Comparison of ENCODE assay signal across 23 cellular contexts in genomic region chr13:30423891-30424290, GRCh38. TPM values are rescaled to one million over a fixed set of nuclear protein-coding genes. Genes with fewer than 3 reads are reported as not detected.
DNase-seq lines count a peak whose midpoint lies in the region; ATAC-seq, FAIRE-seq and TF ChIP-seq lines count a peak whose summit lies in the region.
"Had no signal": no experiment of that assay in that cellular context is flagged by ENCODE, and none has a peak within 500 bp of the region (broad histone marks: within the 10 kb centered on the region; RNA-seq: fewer than 3 reads in every experiment).

No MANE protein-coding gene starts in this region.

- CTCF ChIA-PET in HepG2 (lab: Yijun Ruan, JAX; ENCODE audit: low intra/inter-chr PET ratio, low total read pairs), result no interaction called here
- CTCF ChIA-PET in Panc1 (lab: Charles Lee), result interaction anchor here (0.5 kb wide), 1 partner anchor 442 kb away, joined by 3 read pairs; no protein-coding TSS in a partner anchor

- peaks cover 17% of the 10 kb centered on the region for H3K4me1 ChIP-seq in HepG2 (ENCODE audit: insufficient read depth, low read length)
- H3K4me1 ChIP-seq in right lobe of liver, result peaks cover 0 to 7% (median 2%) of the 10 kb centered on the region in 4 donors
- H3K4me1 ChIP-seq in Panc1 (ENCODE audit: control insufficient read depth, insufficient read depth, low read length), result peaks cover 5% of the 10 kb centered on the region

- ATAC-seq in HepG2 (peak; percentile 36; the same call in 2 of the 3 replicates), right lobe of liver (no peak), Panc1 (no peak), GM21423 (IDR thresholded peaks at IDR 0.05; ENCODE audit: unreplicated experiment) (no peak)

- no peaks in the 10 kb centered on the region for H4K20me1 ChIP-seq in HepG2 (ENCODE audit: insufficient read depth, low read length)

- WGBS in HepG2 (ENCODE audit: low lambda C conversion rate), result 10% methylated on average over 3 of the region's 3 CpGs
- WGBS in right lobe of liver (ENCODE audit: insufficient coverage, low coverage, low lambda C conversion rate, missing lambda C conversion rate), result 67% methylated on average over 1 of the region's 3 CpGs

- no peaks in the 10 kb centered on the region for H3K36me3 ChIP-seq in HepG2 (replicated peaks in 1 of 2; ENCODE audit: control insufficient read depth in 1 of 2, insufficient read depth in 2 of 2, low read length in 2 of 2)
- H3K36me3 ChIP-seq in right lobe of liver, result no peaks in the 10 kb centered on the region
- H3K36me3 ChIP-seq in Panc1 (ENCODE audit: control insufficient read depth, insufficient read depth, low read length), result no peaks in the 10 kb centered on the region
- H3K36me3 ChIP-seq in WERI-Rb-1, result no peaks in the 10 kb centered on the region
- H3K36me3 ChIP-seq: Peyer's patch had no signal

- H3K4me3 ChIP-seq in HepG2 (replicated peaks in 1 of 3; ENCODE audit: insufficient read depth in 1 of 3, low read depth in 2 of 3, low read length in 3 of 3) (no peak overlapping the region), right lobe of liver (no peak overlapping the region), Panc1 (ENCODE audit: low read depth in 2 of 2, low read length in 2 of 2) (no peak overlapping the region), WERI-Rb-1 (ENCODE audit: low read depth, low read length) (no peak overlapping the region)
- H3K4me3 ChIP-seq: Peyer's patch had no signal

- H3K9ac ChIP-seq in HepG2 (ENCODE audit: insufficient read depth, low read depth, low read length), result no peak overlapping the region
- H3K9ac ChIP-seq: SK-N-SH had no signal

- DNase-seq in HepG2 (ENCODE audit: low spot score) (no peak), right lobe of liver (no peak), Panc1 (ENCODE audit: low read depth, low spot score) (no peak), NCI-H1417 (lab: John Stamatoyannopoulos, UW) (no peak), HuH-7.5 (ENCODE audit: low spot score) (no peak), WERI-Rb-1 (no peak)
- DNase-seq: C1 segment of cervical spinal cord; CD8-positive, alpha-beta memory T cell; DMS79 treated with DMSO at 0.1 percent for 48 hours; NCI-H1092 treated with DMSO at 0.1 percent for 48 hours; NCI-H146; NCI-H2029; NCI-H526 treated with DMSO at 0.1 percent for 48 hours; Peyer's patch; SIG-M5; SK-N-SH had no signal

- TF ChIP-seq EP300 in HepG2 (IDR thresholded peaks at IDR 0.05; ENCODE audit: low read depth in 2 of 2, low read length in 2 of 2) (no peak), HepG2 (CRISPR knock-in tag; IDR thresholded peaks at IDR 0.05; ENCODE audit: borderline replicate concordance) (no peak)

- no peak for TF ChIP-seq RAD21 in HepG2 (CRISPR knock-in tag; IDR thresholded peaks at IDR 0.05)

- H3K4me2 ChIP-seq in HepG2 (ENCODE audit: low read depth, low read length), result no peak overlapping the region
- H3K4me2 ChIP-seq: SK-N-SH had no signal

- no peak overlapping the region for H3K27ac Mint-ChIP-seq in nephron
- H3K27ac Mint-ChIP-seq: CD8-positive, alpha-beta memory T cell had no signal

- H3K36me3 Mint-ChIP-seq in nephron (ENCODE audit: low read depth), result no peaks in the 10 kb centered on the region
- H3K36me3 Mint-ChIP-seq: CD8-positive, alpha-beta memory T cell had no signal

- H3K9me3 ChIP-seq in HepG2 (ENCODE audit: low read length) (no peaks in the 10 kb centered on the region), right lobe of liver (no peaks in the 10 kb centered on the region), Panc1 (ENCODE audit: control insufficient read depth, insufficient read depth, low read depth, low read length) (no peaks in the 10 kb centered on the region), WERI-Rb-1 (ENCODE audit: severe bottlenecking) (no peaks in the 10 kb centered on the region)
- H3K9me3 ChIP-seq: Peyer's patch, SK-N-SH had no signal

- H2AFZ ChIP-seq in HepG2 (ENCODE audit: low read length), result no peak overlapping the region

- H3K9me3 Mint-ChIP-seq in nephron, result no peaks in the 10 kb centered on the region
- H3K9me3 Mint-ChIP-seq: CD8-positive, alpha-beta memory T cell had no signal

- no peaks in the 10 kb centered on the region for H3K79me2 ChIP-seq in HepG2 (ENCODE audit: insufficient read depth, low read length)

- POLR2A ChIA-PET in HepG2 (lab: Yijun Ruan, JAX), result no interaction called here
- POLR2A ChIA-PET in Panc1 (lab: Charles Lee), result interaction anchor here (0.5 to 0.6 kb wide), 2 partner anchors 61 to 381 kb away, joined by 3 read pairs; no protein-coding TSS in a partner anchor

- TF ChIP-seq POLR2A in HepG2 (IDR thresholded peaks at IDR 0.05; ENCODE audit: insufficient read depth in 1 of 2, low read depth in 2 of 2, low read length in 2 of 2) (no peak), right lobe of liver (IDR thresholded peaks at IDR 0.05) (no peak)

- peaks cover 35% of the 10 kb centered on the region for H3K27me3 Mint-ChIP-seq in nephron (ENCODE audit: low read depth)
- H3K27me3 Mint-ChIP-seq: CD8-positive, alpha-beta memory T cell had no signal

- H3K4me1 Mint-ChIP-seq in nephron, result peaks cover 18% of the 10 kb centered on the region

- intact Hi-C loops in HepG2 (cut with micrococcal nuclease; ENCODE audit: unreplicated experiment), result no loop called here
- intact Hi-C loops in right lobe of liver (cut with DNase I), result no loop called here
- intact Hi-C loops in Panc1 (cut with micrococcal nuclease; ENCODE audit: unreplicated experiment), result no loop called here

- H3K4me3 Mint-ChIP-seq in nephron, result peak overlapping the region; percentile 32 to 59 (median 38)

- H3K27me3 ChIP-seq in HepG2 (ENCODE audit: control insufficient read depth in 1 of 2, insufficient read depth in 2 of 2, low read length in 2 of 2) (peaks cover 7 to 56% of the 10 kb centered on the region in 2 experiments; a peak in 4 of 5 replicates), right lobe of liver (no peaks in the 10 kb centered on the region), Panc1 (ENCODE audit: control insufficient read depth, insufficient read depth, low read length) (no peaks in the 10 kb centered on the region), WERI-Rb-1 (ENCODE audit: insufficient read depth, low read depth, severe bottlenecking) (no peaks in the 10 kb centered on the region)
- H3K27me3 ChIP-seq: Peyer's patch had no signal

- in situ Hi-C loops in HepG2 (cut with HindIII; ENCODE audit: extremely low pct_ligation_motif_present, low pct_unique_long_range_greater_than_20kb) (no loop called here), Panc1 (cut with HindIII; ENCODE audit: low pct_unique_long_range_greater_than_20kb, low sequenced_read_pairs) (no loop called here)

- BruUV-seq in HepG2 (replicated peaks; lab: Mats Ljungman, UMichigan), result no TSS peak
- no TSS peak for BruUV-seq in Panc1 (replicated peaks; lab: Mats Ljungman, UMichigan)

- FAIRE-seq in HepG2 (lab: Jason Lieb, UNC), result no peak
- FAIRE-seq: GM19239, H54 had no signal

- TF ChIP-seq CTCF in HepG2 (CRISPR knock-in tag; IDR thresholded peaks at IDR 0.05), result no peak
- TF ChIP-seq CTCF in right lobe of liver (IDR thresholded peaks at IDR 0.05), result no peak
- TF ChIP-seq CTCF in Panc1 (IDR thresholded peaks at IDR 0.05), result no peak
- TF ChIP-seq CTCF in nephron (IDR thresholded peaks at IDR 0.05; ENCODE audit: unreplicated experiment in 3 of 3), result no peak
- TF ChIP-seq CTCF in WERI-Rb-1 (IDR thresholded peaks at IDR 0.05; ENCODE audit: low read depth, low read length), result no peak

- no peak overlapping the region for H3K27ac ChIP-seq in HepG2 (ENCODE audit: extremely low read length, insufficient read depth, low read length)
- no peak overlapping the region for H3K27ac ChIP-seq in right lobe of liver
- peak overlapping the region; percentile 17; the same call in 1 of the 2 replicates for H3K27ac ChIP-seq in Panc1 (ENCODE audit: low read length)
- no peak overlapping the region for H3K27ac ChIP-seq in WERI-Rb-1
- H3K27ac ChIP-seq: 22Rv1, Peyer's patch had no signal

RNA-seq across cellular contexts. Expression of gene UBE2L5, which starts 1.6 kb away (rescaled TPM):
- total RNA-seq in HepG2 (2016; rRNA removed; fragmentation: Illumina TruSeq; extraction: Trizol) (0.13 and 0.22 TPM in 2 replicates), right lobe of liver (not detected), Panc1 (2021; ENCODE audit: unreplicated experiment) (not detected)
- not detected in 2 replicates for total RNA-seq in HepG2 (2016; cell fraction: cytosol; rRNA removed; fragmentation: Illumina TruSeq; extraction: Trizol; ENCODE audit: low read depth)
- total RNA-seq in HepG2 (2016; cell fraction: insoluble cytoplasmic fraction; rRNA removed; fragmentation: Illumina TruSeq; extraction: Trizol), result not detected in 2 replicates
- not detected in 2 replicates for total RNA-seq in HepG2 (2016; cell fraction: membrane; rRNA removed; fragmentation: Illumina TruSeq; extraction: Trizol)
- not detected in 2 replicates for total RNA-seq in HepG2 (2016; cell fraction: nucleus; rRNA removed; fragmentation: Illumina TruSeq; extraction: Trizol)
- polyA plus RNA-seq in HepG2 (2011; rRNA removed), result not detected in 2 replicates
- not detected in 2 replicates for polyA plus RNA-seq in HepG2 (2011; cell fraction: cytosol; rRNA removed)
- not detected in 2 replicates for polyA plus RNA-seq in HepG2 (2011; cell fraction: nucleus; rRNA removed)
- polyA plus RNA-seq in HepG2 (2012), result 0.43 and 3.2 TPM in 2 replicates
- polyA plus RNA-seq in HepG2 (2016; cell fraction: cytosol; fragmentation: Illumina TruSeq; extraction: Trizol; ENCODE audit: low read depth), result not detected in 2 replicates
- 1.0 TPM in 1 of 2 replicates, not detected in the other for polyA plus RNA-seq in HepG2 (2016; cell fraction: insoluble cytoplasmic fraction; fragmentation: Illumina TruSeq; extraction: Trizol; ENCODE audit: low read depth)
- not detected in 2 replicates for polyA plus RNA-seq in HepG2 (2016; cell fraction: membrane; fragmentation: Illumina TruSeq; extraction: Trizol; ENCODE audit: low read depth)
- not detected in 2 replicates for polyA plus RNA-seq in HepG2 (2016; cell fraction: nucleus; fragmentation: Illumina TruSeq; extraction: Trizol; ENCODE audit: insufficient read depth, low read depth)
- not detected in 2 replicates for polyA minus RNA-seq in HepG2 (2011; rRNA and poly(A)+ RNA removed; ENCODE audit: low replicate concordance)
- not detected in 2 replicates for polyA minus RNA-seq in HepG2 (2011; cell fraction: cytosol; rRNA and poly(A)+ RNA removed)
- not detected in 2 replicates for polyA minus RNA-seq in HepG2 (2011; cell fraction: nucleus; rRNA and poly(A)+ RNA removed)
- polyA plus RNA-seq in Panc1 (2012; ENCODE audit: insufficient read length), result 0.76 TPM
- total RNA-seq: CD8-positive, alpha-beta memory T cell; M059J; NCI-H460; Peyer's patch had no signal
- polyA plus RNA-seq: CD8-positive, alpha-beta memory T cell had no signal

RNA-seq across cellular contexts. Expression of gene HMGB1, which starts 41.8 kb away (rescaled TPM):
- 584 and 878 TPM in 2 replicates for total RNA-seq in HepG2 (2016; rRNA removed; fragmentation: Illumina TruSeq; extraction: Trizol)
- total RNA-seq in HepG2 (2016; cell fraction: cytosol; rRNA removed; fragmentation: Illumina TruSeq; extraction: Trizol; ENCODE audit: low read depth), result 61.2 and 63.8 TPM in 2 replicates
- total RNA-seq in HepG2 (2016; cell fraction: insoluble cytoplasmic fraction; rRNA removed; fragmentation: Illumina TruSeq; extraction: Trizol), result 597 and 915 TPM in 2 replicates
- total RNA-seq in HepG2 (2016; cell fraction: membrane; rRNA removed; fragmentation: Illumina TruSeq; extraction: Trizol), result 106 and 121 TPM in 2 replicates
- 324 and 333 TPM in 2 replicates for total RNA-seq in HepG2 (2016; cell fraction: nucleus; rRNA removed; fragmentation: Illumina TruSeq; extraction: Trizol)
- 71.6 and 115 TPM in 2 replicates for polyA plus RNA-seq in HepG2 (2011; rRNA removed)
- polyA plus RNA-seq in HepG2 (2011; cell fraction: cytosol; rRNA removed), result 48.0 and 59.3 TPM in 2 replicates
- 61.9 and 98.4 TPM in 2 replicates for polyA plus RNA-seq in HepG2 (2011; cell fraction: nucleus; rRNA removed)
- 207 and 262 TPM in 2 replicates for polyA plus RNA-seq in HepG2 (2012)
- polyA plus RNA-seq in HepG2 (2016; cell fraction: cytosol; fragmentation: Illumina TruSeq; extraction: Trizol; ENCODE audit: low read depth), result 68.2 and 69.4 TPM in 2 replicates
- polyA plus RNA-seq in HepG2 (2016; cell fraction: insoluble cytoplasmic fraction; fragmentation: Illumina TruSeq; extraction: Trizol; ENCODE audit: low read depth), result 1,007 and 1,107 TPM in 2 replicates
- polyA plus RNA-seq in HepG2 (2016; cell fraction: membrane; fragmentation: Illumina TruSeq; extraction: Trizol; ENCODE audit: low read depth), result 98.1 and 108 TPM in 2 replicates
- 458 and 467 TPM in 2 replicates for polyA plus RNA-seq in HepG2 (2016; cell fraction: nucleus; fragmentation: Illumina TruSeq; extraction: Trizol; ENCODE audit: insufficient read depth, low read depth)
- 9.9 and 20.1 TPM in 2 replicates for polyA minus RNA-seq in HepG2 (2011; rRNA and poly(A)+ RNA removed; ENCODE audit: low replicate concordance)
- polyA minus RNA-seq in HepG2 (2011; cell fraction: cytosol; rRNA and poly(A)+ RNA removed), result 59.9 and 62.9 TPM in 2 replicates
- 145 and 175 TPM in 2 replicates for polyA minus RNA-seq in HepG2 (2011; cell fraction: nucleus; rRNA and poly(A)+ RNA removed)
- 100 to 1,000 TPM in 3 of 6 experiments, 10 to 100 TPM in 3; 80.6 to 167 (median 107) TPM for total RNA-seq in right lobe of liver
- total RNA-seq in Panc1 (2021; ENCODE audit: unreplicated experiment), result 386 TPM
- polyA plus RNA-seq in Panc1 (2012; ENCODE audit: insufficient read length), result 255 TPM
